ENCODE assay signal across 20 cellular contexts in the genomic region with DNA sequence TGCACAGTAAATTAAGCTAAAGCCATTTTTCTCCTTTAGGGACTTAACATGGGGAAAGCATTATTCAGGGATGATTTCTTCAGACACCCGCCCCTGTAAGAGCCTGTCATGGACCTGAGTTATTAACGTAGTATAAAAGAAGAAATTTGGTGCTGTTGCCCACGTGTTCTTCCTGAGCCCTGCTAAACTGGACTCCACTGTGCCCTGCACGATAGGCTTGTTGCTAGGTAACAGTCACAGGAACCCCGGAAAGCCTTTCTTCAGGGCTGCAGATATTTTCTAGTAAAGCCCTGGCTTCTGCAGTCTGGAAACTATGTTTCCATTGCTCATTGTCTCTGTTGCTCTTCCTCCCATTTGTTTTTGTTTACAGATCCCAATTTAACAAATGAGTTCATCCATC.
DNase-seq lines count a peak whose midpoint lies in the region; FAIRE-seq and TF ChIP-seq lines count a peak whose summit lies in the region.
"Had no signal": no experiment of that assay in that cellular context is flagged by ENCODE, and none has a peak within 500 bp of the region (broad histone marks: within the 10 kb centered on the region; RNA-seq: fewer than 3 reads in every experiment).

No MANE protein-coding gene starts in this region.

- TF ChIP-seq CTCF in neural progenitor cell (IDR thresholded peaks at IDR 0.05): no peak

- no peak overlapping the region for H3K4me3 Mint-ChIP-seq in neural progenitor cell
- H3K4me3 Mint-ChIP-seq: HFFc6 had no signal

- DNase-seq in COR-L47 (lab: John Stamatoyannopoulos, UW) (peak; percentile 82), NCI-H1092 (lab: John Stamatoyannopoulos, UW) (peak; percentile 19), NCI-H748 (lab: John Stamatoyannopoulos, UW; ENCODE audit: unreplicated experiment) (peak; percentile 94), neural progenitor cell (ENCODE audit: low spot score) (peak; percentile 58), GM19239 (ENCODE audit: insufficient read length, low spot score) (no peak)
- no peak for DNase-seq in activated CD4-positive, alpha-beta T cell treated with anti-CD3 and anti-CD28 coated beads for 1 hour
- DNase-seq in activated CD8-positive, alpha-beta memory T cell treated with anti-CD3 and anti-CD28 coated beads, Interleukin-2, amount 50 U/mL, for 4 hours: no peak
- DNase-seq: ACHN, C1 segment of cervical spinal cord, H7, HFFc6, KBM-7, NCI-H146, NCI-H2081 treated with DMSO at 0.1 percent for 48 hours, NCI-H774, PC-3, RPMI8226, SHP77 treated with DMSO at 0.1 percent for 48 hours had no signal

- H3K36me3 Mint-ChIP-seq in neural progenitor cell: no peaks in the 10 kb centered on the region

- FAIRE-seq in GM19239 (lab: Jason Lieb, UNC): no peak
- FAIRE-seq: G401.6, HepG2 had no signal

- H3K36me3 ChIP-seq in neural progenitor cell: no peaks in the 10 kb centered on the region

- H3K4me2 ChIP-seq in neural progenitor cell: peak overlapping the region; percentile 21

- no peaks in the 10 kb centered on the region for H3K27me3 Mint-ChIP-seq in neural progenitor cell (ENCODE audit: insufficient read depth, low read depth)

- H3K27ac ChIP-seq in neural progenitor cell: no peak overlapping the region

- H2AFZ ChIP-seq in neural progenitor cell (replicated peaks): no peak overlapping the region

- peak overlapping the region; percentile 95 for H3K27ac Mint-ChIP-seq in neural progenitor cell
- H3K27ac Mint-ChIP-seq: HFFc6 had no signal

- H3K4me3 ChIP-seq in neural progenitor cell: no peak overlapping the region

- H3K9me3 Mint-ChIP-seq in neural progenitor cell: peaks cover 8% of the 10 kb centered on the region
- H3K9me3 Mint-ChIP-seq: HFFc6 had no signal

- peaks cover 8% of the 10 kb centered on the region for H3K4me1 ChIP-seq in neural progenitor cell

- no peaks in the 10 kb centered on the region for H3K27me3 ChIP-seq in neural progenitor cell

- H3K9me3 ChIP-seq in neural progenitor cell (ENCODE audit: low read depth): no peaks in the 10 kb centered on the region

- H3F3A ChIP-seq in neural progenitor cell (ENCODE audit: low read depth): no peaks in the 10 kb centered on the region

- no peak overlapping the region for H3K9ac ChIP-seq in neural progenitor cell

- H4K20me1 ChIP-seq in neural progenitor cell (ENCODE audit: low read depth): no peaks in the 10 kb centered on the region

- H3K4me1 Mint-ChIP-seq in neural progenitor cell: peaks cover 28% of the 10 kb centered on the region

- no peaks in the 10 kb centered on the region for H3K79me2 ChIP-seq in neural progenitor cell (ENCODE audit: low read depth)

Comparison
In these comparisons a context has a peak if more than half of its experiments do, and no peak if none do; other contexts are left out.
1. DNase-seq: peak in COR-L47 (single experiment), NCI-H1092 (single experiment), NCI-H748 (single experiment) and neural progenitor cell (single experiment); none in activated CD4-positive, alpha-beta T cell treated with anti-CD3 and anti-CD28 coated beads for 1 hour (single experiment), GM19239 (single experiment) and activated CD8-positive, alpha-beta memory T cell treated with anti-CD3 and anti-CD28 coated beads, Interleukin-2, amount 50 U/mL, for 4 hours (single experiment).